8 cellular contexts compared by ENCODE assay signal in genomic region chr7:5594616-5595544, GRCh38. TPM values are rescaled to one million over a fixed set of nuclear protein-coding genes. Genes with fewer than 3 reads are reported as not detected.
DNase-seq lines count a peak whose midpoint lies in the region; ATAC-seq and TF ChIP-seq lines count a peak whose summit lies in the region.

No MANE protein-coding gene starts in this region.

- no peaks in the 10 kb centered on the region for H3K9me3 ChIP-seq in BLaER1
- H3K9me3 ChIP-seq in esophagus (ENCODE audit: control insufficient read depth in 2 of 2, insufficient read depth in 1 of 2, low read depth in 1 of 2, low read length in 1 of 2): no peaks in the 10 kb centered on the region
- H3K9me3 ChIP-seq in neural progenitor cell (ENCODE audit: low read depth): no peaks in the 10 kb centered on the region

- 4 to 6% methylated on average over 54 of the region's 54 CpGs for WGBS in esophagus, 2 donors

- H3K27me3 Mint-ChIP-seq in GM23338 (ENCODE audit: insufficient read depth, low read depth, poor library complexity) (peaks cover 47% of the 10 kb centered on the region), T-cell (peaks cover 19 to 24% of the 10 kb centered on the region in 2 donors), neural progenitor cell (ENCODE audit: insufficient read depth, low read depth) (peaks cover 12% of the 10 kb centered on the region)

- H3K4me3 ChIP-seq in BLaER1 (peak overlapping the region; percentile 84), GM23338 (peak overlapping the region; percentile 92), esophagus (ENCODE audit: low read depth in 1 of 2, low read length in 2 of 2) (peak overlapping the region; percentile 59 to 64), neural progenitor cell (peak overlapping the region; percentile 81)

- H3K9me3 Mint-ChIP-seq in GM23338 (no peaks in the 10 kb centered on the region; the same call in none of the 3 replicates), T-cell (no peaks in the 10 kb centered on the region), neural progenitor cell (peaks cover 2% of the 10 kb centered on the region)

- POLR2A ChIA-PET in T-cell (lab: Charles Lee): interaction anchor here in 1 of 2 donors (0.5 kb wide), 1 partner anchor 21 kb away, joined by 3 read pairs; no protein-coding TSS in a partner anchor

- H3K9me2 ChIP-seq in GM23338 (ENCODE audit: insufficient read depth): no peaks in the 10 kb centered on the region

- H3F3A ChIP-seq in GM23338 (replicated peaks; ENCODE audit: low read depth) (peaks cover 36% of the 10 kb centered on the region; the same call in 1 of the 2 replicates), neural progenitor cell (ENCODE audit: low read depth) (peaks cover 50% of the 10 kb centered on the region)

- peaks cover 82% of the 10 kb centered on the region for H4K20me1 ChIP-seq in BLaER1
- H4K20me1 ChIP-seq in GM23338 (replicated peaks; ENCODE audit: insufficient read depth): peaks cover 46% of the 10 kb centered on the region
- peaks cover 65% of the 10 kb centered on the region for H4K20me1 ChIP-seq in neural progenitor cell (ENCODE audit: low read depth)

- peaks cover 45% of the 10 kb centered on the region for H3K27me3 ChIP-seq in BLaER1
- peaks cover 14% of the 10 kb centered on the region for H3K27me3 ChIP-seq in GM23338 (ENCODE audit: insufficient read depth)
- no peaks in the 10 kb centered on the region for H3K27me3 ChIP-seq in esophagus (ENCODE audit: control insufficient read depth in 1 of 2, insufficient read depth in 2 of 2, low read length in 2 of 2)
- H3K27me3 ChIP-seq in neural progenitor cell: peaks cover 36% of the 10 kb centered on the region

- H3K4me3 Mint-ChIP-seq in GM23338 (peak overlapping the region; percentile 96), T-cell (peak overlapping the region; percentile 47 to 76 (median 66)), neural progenitor cell (peak overlapping the region; percentile 97)

- peak overlapping the region; percentile 99 for H3K4me2 ChIP-seq in BLaER1
- H3K4me2 ChIP-seq in GM23338: peak overlapping the region; percentile 96
- H3K4me2 ChIP-seq in neural progenitor cell: peak overlapping the region; percentile 98

- H3K4me1 Mint-ChIP-seq in GM23338: peaks cover 41% of the 10 kb centered on the region
- H3K4me1 Mint-ChIP-seq in T-cell: peaks cover 22 to 26% (median 26%) of the 10 kb centered on the region in 3 donors
- H3K4me1 Mint-ChIP-seq in neural progenitor cell: peaks cover 37% of the 10 kb centered on the region

- DNase-seq in GM23338 (ENCODE audit: low spot score) (peak; percentile 82), T-cell (peak in 2 of 34 experiments; percentile 13 to 17), neural progenitor cell (ENCODE audit: low spot score) (peak; percentile 90), SIG-M5 (lab: John Stamatoyannopoulos, UW) (no peak), inferior parietal cortex (ENCODE audit: extremely low spot score) (no peak), SKM-1 treated with dmso at 0.1 percent for 144 hours (lab: John Stamatoyannopoulos, UW; ENCODE audit: unreplicated experiment) (no peak)

- peaks cover 22% of the 10 kb centered on the region for H3K36me3 Mint-ChIP-seq in GM23338 (ENCODE audit: low read depth)
- no peaks in the 10 kb centered on the region for H3K36me3 Mint-ChIP-seq in T-cell
- peaks cover 16% of the 10 kb centered on the region for H3K36me3 Mint-ChIP-seq in neural progenitor cell

- H3K36me3 ChIP-seq in BLaER1 (peaks cover 15% of the 10 kb centered on the region), GM23338 (ENCODE audit: insufficient read depth) (no peaks in the 10 kb centered on the region), esophagus (ENCODE audit: control insufficient read depth in 2 of 2, insufficient read depth in 2 of 2, low read length in 1 of 2) (no peaks in the 10 kb centered on the region), neural progenitor cell (no peaks in the 10 kb centered on the region)

- H2AFZ ChIP-seq in GM23338 (no peak overlapping the region), neural progenitor cell (replicated peaks) (no peak overlapping the region)

- no peak for TF ChIP-seq CTCF in GM23338 (conservative IDR thresholded peaks at IDR 0.05; ENCODE audit: low read depth in 2 of 2)
- no peak for TF ChIP-seq CTCF in neural progenitor cell (IDR thresholded peaks at IDR 0.05)

- ATAC-seq in GM23338: peak; percentile 21
- no peak for ATAC-seq in T-cell (replicated peaks in 1 of 4)

- peak overlapping the region; percentile 81 for H3K27ac ChIP-seq in BLaER1
- peak overlapping the region; percentile 74 for H3K27ac ChIP-seq in GM23338 (ENCODE audit: low read depth)
- H3K27ac ChIP-seq in esophagus (ENCODE audit: low read depth in 2 of 2, low read length in 1 of 2): peak overlapping the region; percentile 77 to 90
- H3K27ac ChIP-seq in neural progenitor cell: peak overlapping the region; percentile 86

- CTCF ChIA-PET in T-cell (lab: Charles Lee): interaction anchor here (0.6 to 0.7 kb wide), 2 partner anchors 47 to 510 kb away, joined by 4 to 9 read pairs; no protein-coding TSS in a partner anchor

- H3K4me1 ChIP-seq in BLaER1 (peaks cover 92% of the 10 kb centered on the region), GM23338 (ENCODE audit: insufficient read depth) (peaks cover 59% of the 10 kb centered on the region), esophagus (ENCODE audit: control insufficient read depth in 2 of 2, insufficient read depth in 2 of 2, low read length in 1 of 2) (peaks cover 5 to 35% of the 10 kb centered on the region in 2 donors), neural progenitor cell (peaks cover 40% of the 10 kb centered on the region)

- peak overlapping the region; percentile 96 for H3K27ac Mint-ChIP-seq in GM23338
- no peak overlapping the region for H3K27ac Mint-ChIP-seq in T-cell
- H3K27ac Mint-ChIP-seq in neural progenitor cell: peak overlapping the region; percentile 95

- H3K79me2 ChIP-seq in GM23338 (replicated peaks; ENCODE audit: insufficient read depth) (peaks cover 61% of the 10 kb centered on the region), neural progenitor cell (ENCODE audit: low read depth) (peaks cover 68% of the 10 kb centered on the region)

- H3K9ac ChIP-seq in BLaER1 (peak overlapping the region; percentile 87), neural progenitor cell (peak overlapping the region; percentile 63)

TF ChIP-seq in GM23338, 12 proteins besides CTCF, POLR2A, EP300 and RAD21 (continues in another document):
- TF ChIP-seq NANOG (IDR thresholded peaks at IDR 0.05; ENCODE audit: borderline replicate concordance): no peak
- TF ChIP-seq ETS1 (IDR thresholded peaks at IDR 0.05): no peak
- TF ChIP-seq EZH2phosphoT487 (IDR thresholded peaks at IDR 0.05; ENCODE audit: unreplicated experiment): no peak
- TF ChIP-seq ZNF331 (CRISPR knock-in tag; IDR thresholded peaks at IDR 0.05; ENCODE audit: low read depth): no peak
- no peak for TF ChIP-seq ZNF114 (CRISPR knock-in tag; IDR thresholded peaks at IDR 0.05)
- TF ChIP-seq JUNB (IDR thresholded peaks at IDR 0.05; ENCODE audit: unreplicated experiment): no peak
- no peak for TF ChIP-seq STAT1 (IDR thresholded peaks at IDR 0.05; ENCODE audit: unreplicated experiment)

RNA-seq across cellular contexts. Expression of gene FSCN1, which starts 2.3 kb away (rescaled TPM):
- 654 and 734 TPM in 2 replicates for total RNA-seq in GM23338 (2014; rRNA removed; shearing (Covaris generic))
- 135 and 146 TPM in 2 replicates for polyA plus RNA-seq in GM23338 (2016; fragmentation: Nextera tagmentation; extraction: Ambion mirVana)
- total RNA-seq in T-cell: 1 to 10 TPM; 4.6 to 6.4 (median 5.7) TPM
- polyA plus RNA-seq in esophagus: 10 to 100 TPM; 31.6 to 62.2 TPM
- 76.3 and 256 TPM in 2 replicates for total RNA-seq in neural progenitor cell (ENCODE audit: low replicate concordance)

Comparison
In these comparisons a context has a peak if more than half of its experiments do, and no peak if none do; other contexts are left out.
1. DNase-seq: peak in GM23338 (single experiment) and neural progenitor cell (single experiment); none in SIG-M5 (single experiment), inferior parietal cortex (single experiment) and SKM-1 treated with dmso at 0.1 percent for 144 hours (single experiment).
2. H3K27ac Mint-ChIP-seq: peak in GM23338 (single experiment) and neural progenitor cell (single experiment); none in T-cell (0 of 2).
3. RNA of gene FSCN1, which starts 2.3 kb away (total RNA-seq): 654 to 734 TPM in GM23338 and 76.3 to 256 TPM in neural progenitor cell; 4.6 to 6.4 TPM in T-cell; every median in the first group is over 10 times any median in the second.
4. Peak in every context shown above with its lines, with median percentiles within 50 percentile points of each other: H3K27ac ChIP-seq, H3K4me2 ChIP-seq, H3K4me3 ChIP-seq and H3K4me3 Mint-ChIP-seq.